Comparison of ENCODE assay signal across 1 cellular context in the genomic region with DNA sequence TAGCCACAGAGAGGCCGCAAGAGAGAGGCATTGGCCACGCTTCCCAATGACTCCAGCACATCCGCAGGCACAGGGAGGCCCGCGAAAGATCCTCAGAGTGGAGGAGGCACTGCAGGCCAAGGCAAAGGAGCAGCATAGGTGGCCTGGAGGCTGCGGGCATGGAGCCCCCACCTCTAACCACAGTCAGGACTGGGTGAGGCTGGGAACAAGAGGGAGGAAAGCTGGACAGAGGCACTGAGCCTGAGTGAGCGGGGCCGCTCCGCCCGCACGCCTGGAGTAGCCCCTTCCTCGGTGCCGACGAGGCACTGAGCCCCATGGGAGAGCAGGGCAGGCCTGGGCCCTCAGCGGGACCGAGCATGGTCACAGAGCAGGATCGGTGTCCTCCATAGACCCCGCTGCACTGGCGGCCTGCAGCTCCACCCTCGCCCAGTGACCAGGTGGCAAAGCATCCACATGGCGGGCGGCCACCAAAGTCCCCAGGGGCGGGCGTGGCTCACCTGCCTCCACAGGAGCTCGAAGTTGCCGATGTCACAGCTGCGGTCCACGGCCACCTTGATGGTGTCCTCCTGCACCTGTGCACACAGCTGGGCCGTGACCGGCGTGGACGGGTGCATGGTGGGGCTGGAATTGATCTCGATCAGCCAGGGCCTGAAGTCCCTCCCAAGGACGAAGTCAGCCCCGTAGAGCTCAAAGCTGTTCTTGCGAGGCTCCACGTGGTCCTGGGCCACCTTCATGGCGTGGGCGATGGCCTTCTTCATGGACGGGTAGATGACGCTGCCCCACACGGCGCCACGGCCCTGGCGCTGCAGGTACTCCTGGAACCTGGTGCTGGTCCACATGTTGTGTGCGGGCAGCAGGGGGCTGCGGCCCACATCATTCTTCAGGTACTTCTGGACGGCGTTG.
TF ChIP-seq lines count a peak whose summit lies in the region.

No MANE protein-coding gene starts in this region.

TF ChIP-seq in K562, 482 proteins besides CTCF, POLR2A, EP300 and RAD21:
- TF ChIP-seq USF1 (CRISPR knock-in tag; IDR thresholded peaks at IDR 0.05), result peak; percentile 28; the same call in 1 of the 2 replicates
- TF ChIP-seq TAF7 (tag; IDR thresholded peaks at IDR 0.05), result no peak
- TF ChIP-seq SMARCC2 (IDR thresholded peaks at IDR 0.05; ENCODE audit: low read depth), result no peak
TF ChIP-seq in K562: peak in this region for 1.
